In the genomic region with DNA sequence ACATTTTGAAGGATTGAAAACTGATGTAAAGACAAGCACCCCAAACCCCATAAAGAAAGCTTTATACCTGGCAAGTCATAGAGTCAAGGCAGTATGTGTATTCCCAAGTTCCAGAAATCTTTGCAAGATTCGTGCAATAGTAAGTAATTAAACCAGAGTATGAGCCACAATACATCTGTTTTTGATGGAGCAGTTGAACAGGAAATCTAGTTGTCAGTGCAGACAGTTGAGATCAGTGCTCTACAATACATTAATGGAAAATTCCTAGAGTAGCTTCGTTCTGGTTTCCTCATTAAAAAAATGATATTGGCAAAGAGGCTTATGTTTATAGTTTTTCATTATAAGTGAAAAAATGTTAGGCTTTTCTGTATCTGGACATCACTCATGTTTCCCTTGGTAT, we compare ENCODE assay signal across 13 cellular contexts.
"Had no signal": no experiment of that assay in that cellular context is flagged by ENCODE, and none has a peak within 500 bp of the region (broad histone marks: within the 10 kb centered on the region; RNA-seq: fewer than 3 reads in every experiment).

No MANE protein-coding gene starts in this region.

- H3K27me3 ChIP-seq: hepatocyte, tibial artery, uterus had no signal

- H3K4me1 ChIP-seq: tibial artery, uterus had no signal

- H3K4me3 ChIP-seq: hepatocyte, tibial artery, uterus had no signal

- H2AFZ ChIP-seq: hepatocyte had no signal

- H3K9me3 ChIP-seq: tibial artery, uterus had no signal

- H3K4me2 ChIP-seq: hepatocyte had no signal

- ATAC-seq: left lobe of liver; naive thymus-derived CD4-positive, alpha-beta T cell; stimulated activated naive B cell treated with anti-CD40 and anti-IgM and Interleukin-4, amounts not matched to agents 10 μg/mL and 1 μg/mL and 100 μg/mL, for 72 hours had no signal

- DNase-seq: activated B cell treated with CpG ODN at 0.5 μM for 24 hours; activated CD4-positive, alpha-beta T cell treated with anti-CD3 and anti-CD28 coated beads, Interleukin-2, amount 10 ng/mL, durations not matched to agents 24 days and 14 days; activated CD8-positive, alpha-beta memory T cell treated with anti-CD3 and anti-CD28 coated beads, Interleukin-2, amount 50 U/mL, for 48 hours; activated gamma-delta T cell treated with Interleukin-2 at 50 U/mL for 16 hours; amygdala; naive thymus-derived CD4-positive, alpha-beta T cell; stimulated activated CD4-positive, alpha-beta T cell treated with anti-CD3 and anti-CD28 coated beads, Interleukin-4, amount 100 ng/mL, for 1 hour; stimulated activated naive B cell treated with anti-CD40 and anti-IgM and Interleukin-4, amounts not matched to agents 10 μg/mL and 1 μg/mL and 100 μg/mL, for 72 hours; tibial artery; uterus had no signal

- H3K27ac ChIP-seq: epithelial cell of prostate, hepatocyte, tibial artery, uterus had no signal

- H3K36me3 ChIP-seq: tibial artery, uterus had no signal
